In the genomic region with DNA sequence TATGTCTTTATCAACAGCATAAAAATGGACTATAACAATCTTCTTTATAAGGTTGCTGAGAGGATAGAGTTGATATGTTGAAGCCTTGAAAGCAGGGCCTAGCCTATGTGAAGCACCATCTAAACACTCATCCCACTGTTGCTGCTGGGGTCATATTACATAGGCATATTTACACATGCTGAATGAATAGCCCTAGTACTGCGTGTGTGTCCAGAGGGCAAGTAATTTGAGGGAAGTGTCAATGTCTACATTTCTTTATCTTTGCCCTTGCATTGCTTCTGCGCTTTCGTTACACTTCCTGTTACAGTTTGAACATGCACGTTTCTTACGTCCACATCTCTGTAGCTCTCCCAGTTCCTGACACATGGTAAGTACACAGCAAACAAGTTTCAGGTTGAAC, we compare ENCODE assay signal across 1 cellular context.
TF ChIP-seq lines count a peak whose summit lies in the region.

No MANE protein-coding gene starts in this region.

TF ChIP-seq in GM23338, 12 proteins besides CTCF, POLR2A, EP300 and RAD21 (continued from another document):
- TF ChIP-seq, protein P1, sequence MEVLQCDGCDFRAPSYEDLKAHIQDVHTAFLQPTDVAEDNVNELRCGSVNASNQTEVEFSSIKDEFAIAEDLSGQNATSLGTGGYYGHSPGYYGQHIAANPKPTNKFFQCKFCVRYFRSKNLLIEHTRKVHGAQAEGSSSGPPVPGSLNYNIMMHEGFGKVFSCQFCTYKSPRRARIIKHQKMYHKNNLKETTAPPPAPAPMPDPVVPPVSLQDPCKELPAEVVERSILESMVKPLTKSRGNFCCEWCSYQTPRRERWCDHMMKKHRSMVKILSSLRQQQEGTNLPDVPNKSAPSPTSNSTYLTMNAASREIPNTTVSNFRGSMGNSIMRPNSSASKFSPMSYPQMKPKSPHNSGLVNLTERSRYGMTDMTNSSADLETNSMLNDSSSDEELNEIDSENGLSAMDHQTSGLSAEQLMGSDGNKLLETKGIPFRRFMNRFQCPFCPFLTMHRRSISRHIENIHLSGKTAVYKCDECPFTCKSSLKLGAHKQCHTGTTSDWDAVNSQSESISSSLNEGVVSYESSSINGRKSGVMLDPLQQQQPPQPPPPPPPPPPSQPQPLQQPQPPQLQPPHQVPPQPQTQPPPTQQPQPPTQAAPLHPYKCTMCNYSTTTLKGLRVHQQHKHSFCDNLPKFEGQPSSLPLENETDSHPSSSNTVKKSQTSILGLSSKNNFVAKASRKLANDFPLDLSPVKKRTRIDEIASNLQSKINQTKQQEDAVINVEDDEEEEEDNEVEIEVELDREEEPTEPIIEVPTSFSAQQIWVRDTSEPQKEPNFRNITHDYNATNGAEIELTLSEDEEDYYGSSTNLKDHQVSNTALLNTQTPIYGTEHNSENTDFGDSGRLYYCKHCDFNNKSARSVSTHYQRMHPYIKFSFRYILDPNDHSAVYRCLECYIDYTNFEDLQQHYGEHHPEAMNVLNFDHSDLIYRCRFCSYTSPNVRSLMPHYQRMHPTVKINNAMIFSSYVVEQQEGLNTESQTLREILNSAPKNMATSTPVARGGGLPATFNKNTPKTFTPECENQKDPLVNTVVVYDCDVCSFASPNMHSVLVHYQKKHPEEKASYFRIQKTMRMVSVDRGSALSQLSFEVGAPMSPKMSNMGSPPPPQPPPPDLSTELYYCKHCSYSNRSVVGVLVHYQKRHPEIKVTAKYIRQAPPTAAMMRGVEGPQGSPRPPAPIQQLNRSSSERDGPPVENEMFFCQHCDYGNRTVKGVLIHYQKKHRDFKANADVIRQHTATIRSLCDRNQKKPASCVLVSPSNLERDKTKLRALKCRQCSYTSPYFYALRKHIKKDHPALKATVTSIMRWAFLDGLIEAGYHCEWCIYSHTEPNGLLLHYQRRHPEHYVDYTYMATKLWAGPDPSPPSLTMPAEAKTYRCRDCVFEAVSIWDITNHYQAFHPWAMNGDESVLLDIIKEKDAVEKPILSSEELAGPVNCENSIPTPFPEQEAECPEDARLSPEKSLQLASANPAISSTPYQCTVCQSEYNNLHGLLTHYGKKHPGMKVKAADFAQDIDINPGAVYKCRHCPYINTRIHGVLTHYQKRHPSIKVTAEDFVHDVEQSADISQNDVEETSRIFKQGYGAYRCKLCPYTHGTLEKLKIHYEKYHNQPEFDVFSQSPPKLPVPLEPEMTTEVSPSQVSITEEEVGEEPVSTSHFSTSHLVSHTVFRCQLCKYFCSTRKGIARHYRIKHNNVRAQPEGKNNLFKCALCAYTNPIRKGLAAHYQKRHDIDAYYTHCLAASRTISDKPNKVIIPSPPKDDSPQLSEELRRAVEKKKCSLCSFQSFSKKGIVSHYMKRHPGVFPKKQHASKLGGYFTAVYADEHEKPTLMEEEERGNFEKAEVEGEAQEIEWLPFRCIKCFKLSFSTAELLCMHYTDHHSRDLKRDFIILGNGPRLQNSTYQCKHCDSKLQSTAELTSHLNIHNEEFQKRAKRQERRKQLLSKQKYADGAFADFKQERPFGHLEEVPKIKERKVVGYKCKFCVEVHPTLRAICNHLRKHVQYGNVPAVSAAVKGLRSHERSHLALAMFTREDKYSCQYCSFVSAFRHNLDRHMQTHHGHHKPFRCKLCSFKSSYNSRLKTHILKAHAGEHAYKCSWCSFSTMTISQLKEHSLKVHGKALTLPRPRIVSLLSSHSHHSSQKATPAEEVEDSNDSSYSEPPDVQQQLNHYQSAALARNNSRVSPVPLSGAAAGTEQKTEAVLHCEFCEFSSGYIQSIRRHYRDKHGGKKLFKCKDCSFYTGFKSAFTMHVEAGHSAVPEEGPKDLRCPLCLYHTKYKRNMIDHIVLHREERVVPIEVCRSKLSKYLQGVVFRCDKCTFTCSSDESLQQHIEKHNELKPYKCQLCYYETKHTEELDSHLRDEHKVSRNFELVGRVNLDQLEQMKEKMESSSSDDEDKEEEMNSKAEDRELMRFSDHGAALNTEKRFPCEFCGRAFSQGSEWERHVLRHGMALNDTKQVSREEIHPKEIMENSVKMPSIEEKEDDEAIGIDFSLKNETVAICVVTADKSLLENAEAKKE (CRISPR knock-in tag; IDR thresholded peaks at IDR 0.05) = no peak
- TF ChIP-seq POLR2AphosphoS5 (IDR thresholded peaks at IDR 0.05; ENCODE audit: low read depth) (no peak), CREB1 (CRISPR knock-in tag; IDR thresholded peaks at IDR 0.05; ENCODE audit: low read depth) (no peak), JUNB (IDR thresholded peaks at IDR 0.05; ENCODE audit: unreplicated experiment) (no peak), EZH2phosphoT487 (IDR thresholded peaks at IDR 0.05; ENCODE audit: unreplicated experiment) (no peak), STAT1 (IDR thresholded peaks at IDR 0.05; ENCODE audit: unreplicated experiment) (no peak), NANOG (IDR thresholded peaks at IDR 0.05; ENCODE audit: borderline replicate concordance) (no peak), ZNF331 (CRISPR knock-in tag; IDR thresholded peaks at IDR 0.05; ENCODE audit: low read depth) (no peak), ZNF114 (CRISPR knock-in tag; IDR thresholded peaks at IDR 0.05) (no peak)
- TF ChIP-seq, protein P2, sequence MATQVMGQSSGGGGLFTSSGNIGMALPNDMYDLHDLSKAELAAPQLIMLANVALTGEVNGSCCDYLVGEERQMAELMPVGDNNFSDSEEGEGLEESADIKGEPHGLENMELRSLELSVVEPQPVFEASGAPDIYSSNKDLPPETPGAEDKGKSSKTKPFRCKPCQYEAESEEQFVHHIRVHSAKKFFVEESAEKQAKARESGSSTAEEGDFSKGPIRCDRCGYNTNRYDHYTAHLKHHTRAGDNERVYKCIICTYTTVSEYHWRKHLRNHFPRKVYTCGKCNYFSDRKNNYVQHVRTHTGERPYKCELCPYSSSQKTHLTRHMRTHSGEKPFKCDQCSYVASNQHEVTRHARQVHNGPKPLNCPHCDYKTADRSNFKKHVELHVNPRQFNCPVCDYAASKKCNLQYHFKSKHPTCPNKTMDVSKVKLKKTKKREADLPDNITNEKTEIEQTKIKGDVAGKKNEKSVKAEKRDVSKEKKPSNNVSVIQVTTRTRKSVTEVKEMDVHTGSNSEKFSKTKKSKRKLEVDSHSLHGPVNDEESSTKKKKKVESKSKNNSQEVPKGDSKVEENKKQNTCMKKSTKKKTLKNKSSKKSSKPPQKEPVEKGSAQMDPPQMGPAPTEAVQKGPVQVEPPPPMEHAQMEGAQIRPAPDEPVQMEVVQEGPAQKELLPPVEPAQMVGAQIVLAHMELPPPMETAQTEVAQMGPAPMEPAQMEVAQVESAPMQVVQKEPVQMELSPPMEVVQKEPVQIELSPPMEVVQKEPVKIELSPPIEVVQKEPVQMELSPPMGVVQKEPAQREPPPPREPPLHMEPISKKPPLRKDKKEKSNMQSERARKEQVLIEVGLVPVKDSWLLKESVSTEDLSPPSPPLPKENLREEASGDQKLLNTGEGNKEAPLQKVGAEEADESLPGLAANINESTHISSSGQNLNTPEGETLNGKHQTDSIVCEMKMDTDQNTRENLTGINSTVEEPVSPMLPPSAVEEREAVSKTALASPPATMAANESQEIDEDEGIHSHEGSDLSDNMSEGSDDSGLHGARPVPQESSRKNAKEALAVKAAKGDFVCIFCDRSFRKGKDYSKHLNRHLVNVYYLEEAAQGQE (IDR thresholded peaks at IDR 0.05; ENCODE audit: unreplicated experiment) = no peak
- TF ChIP-seq, protein P3, sequence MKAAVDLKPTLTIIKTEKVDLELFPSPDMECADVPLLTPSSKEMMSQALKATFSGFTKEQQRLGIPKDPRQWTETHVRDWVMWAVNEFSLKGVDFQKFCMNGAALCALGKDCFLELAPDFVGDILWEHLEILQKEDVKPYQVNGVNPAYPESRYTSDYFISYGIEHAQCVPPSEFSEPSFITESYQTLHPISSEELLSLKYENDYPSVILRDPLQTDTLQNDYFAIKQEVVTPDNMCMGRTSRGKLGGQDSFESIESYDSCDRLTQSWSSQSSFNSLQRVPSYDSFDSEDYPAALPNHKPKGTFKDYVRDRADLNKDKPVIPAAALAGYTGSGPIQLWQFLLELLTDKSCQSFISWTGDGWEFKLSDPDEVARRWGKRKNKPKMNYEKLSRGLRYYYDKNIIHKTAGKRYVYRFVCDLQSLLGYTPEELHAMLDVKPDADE (IDR thresholded peaks at IDR 0.05) = no peak
